1 cellular context compared by ENCODE assay signal in genomic region chr9:121298016-121298538, GRCh38.
TF ChIP-seq lines count a peak whose summit lies in the region.

No MANE protein-coding gene starts in this region.

TF ChIP-seq in HepG2, 621 proteins besides CTCF, POLR2A, EP300 and RAD21 (continued from another document and continues in another):
- peak; percentile 56 for TF ChIP-seq ZNF770 (CRISPR knock-in tag; IDR thresholded peaks at IDR 0.05)
- 0 out of 2 replicates have a peak, but pooled peaks have one; percentile 18 for TF ChIP-seq TFE3 (CRISPR knock-in tag; IDR thresholded peaks at IDR 0.05)
- no peak for TF ChIP-seq CENPT (CRISPR knock-in tag; IDR thresholded peaks at IDR 0.05; ENCODE audit: low read depth)
- no peak for TF ChIP-seq ZNF607 (CRISPR knock-in tag; IDR thresholded peaks at IDR 0.05; ENCODE audit: borderline replicate concordance)
- TF ChIP-seq MNT (IDR thresholded peaks at IDR 0.05), result no peak
- no peak for TF ChIP-seq MYNN (CRISPR knock-in tag; IDR thresholded peaks at IDR 0.05; ENCODE audit: low read depth)
- TF ChIP-seq ZNF710 (CRISPR knock-in tag; IDR thresholded peaks at IDR 0.05; ENCODE audit: borderline replicate concordance), result peak; percentile 29; the same call in 1 of the 2 replicates
- TF ChIP-seq TAF1 (CRISPR knock-in tag; IDR thresholded peaks at IDR 0.05), result no peak
- no peak for TF ChIP-seq ZNF562 (CRISPR knock-in tag; IDR thresholded peaks at IDR 0.05; ENCODE audit: borderline replicate concordance)
- TF ChIP-seq ZSCAN21 (CRISPR knock-in tag; IDR thresholded peaks at IDR 0.05; ENCODE audit: borderline replicate concordance), result 0 out of 2 replicates have a peak, but pooled peaks have one; percentile 58
- peak; percentile 16; the same call in 1 of the 2 replicates for TF ChIP-seq RCOR2 (CRISPR knock-in tag; IDR thresholded peaks at IDR 0.05)
- TF ChIP-seq ZNF484 (CRISPR knock-in tag; IDR thresholded peaks at IDR 0.05; ENCODE audit: borderline replicate concordance, low read depth), result no peak
- no peak for TF ChIP-seq GATAD1 (CRISPR knock-in tag; IDR thresholded peaks at IDR 0.05)
- TF ChIP-seq TOE1 (CRISPR knock-in tag; IDR thresholded peaks at IDR 0.05), result no peak
- no peak for TF ChIP-seq ZNF644 (CRISPR knock-in tag; IDR thresholded peaks at IDR 0.05; ENCODE audit: low read depth)
- TF ChIP-seq MEF2D (CRISPR knock-in tag; IDR thresholded peaks at IDR 0.05), result peak; percentile 39
- peak; percentile 48; the same call in 1 of the 2 replicates for TF ChIP-seq FOXP4 (CRISPR knock-in tag; IDR thresholded peaks at IDR 0.05)
- TF ChIP-seq ESRRA (CRISPR knock-in tag; IDR thresholded peaks at IDR 0.05; ENCODE audit: low read depth), result peak; percentile 82
- no peak for TF ChIP-seq ATF7 (IDR thresholded peaks at IDR 0.05)
- TF ChIP-seq ATF7 (CRISPR knock-in tag; IDR thresholded peaks at IDR 0.05), result no peak
- peak; percentile 53 for TF ChIP-seq ETV5 (CRISPR knock-in tag; IDR thresholded peaks at IDR 0.05; ENCODE audit: borderline replicate concordance)
- TF ChIP-seq NR2F6 (IDR thresholded peaks at IDR 0.05), result peak; percentile 94
- peak; percentile 95 for TF ChIP-seq NR2F6 (CRISPR knock-in tag; IDR thresholded peaks at IDR 0.05)
- TF ChIP-seq RXRA (CRISPR knock-in tag; IDR thresholded peaks at IDR 0.05), result peak; percentile 94
- TF ChIP-seq ELF3 (CRISPR knock-in tag; IDR thresholded peaks at IDR 0.05), result peak; percentile 11; the same call in 1 of the 2 replicates
- TF ChIP-seq ZNF749 (CRISPR knock-in tag; IDR thresholded peaks at IDR 0.05; ENCODE audit: borderline replicate concordance), result no peak; the same call in 1 of the 2 replicates
- peak; percentile 77 for TF ChIP-seq ZFX (CRISPR knock-in tag; IDR thresholded peaks at IDR 0.05; ENCODE audit: low read depth)
- no peak for TF ChIP-seq YY1 (IDR thresholded peaks at IDR 0.05; ENCODE audit: insufficient read depth, insufficient replicate concordance, low read depth, low read length)
- TF ChIP-seq TBL1XR1 (IDR thresholded peaks at IDR 0.05; ENCODE audit: borderline replicate concordance, low read length, partially characterized antibody), result peak; percentile 38
- TF ChIP-seq ZNF101 (CRISPR knock-in tag; IDR thresholded peaks at IDR 0.05; ENCODE audit: borderline replicate concordance, low read depth), result no peak
- no peak for TF ChIP-seq ZNF275 (CRISPR knock-in tag; IDR thresholded peaks at IDR 0.05; ENCODE audit: borderline replicate concordance)
- TF ChIP-seq TRIM24 (CRISPR knock-in tag; IDR thresholded peaks at IDR 0.05), result no peak
- TF ChIP-seq ZNF772 (CRISPR knock-in tag; IDR thresholded peaks at IDR 0.05), result 0 out of 2 replicates have a peak, but pooled peaks have one; percentile 49
- TF ChIP-seq ZNF629 (CRISPR knock-in tag; conservative IDR thresholded peaks at IDR 0.05), result 0 out of 2 replicates have a peak, but pooled peaks have one; percentile 16
- no peak; the same call in 1 of the 2 replicates for TF ChIP-seq SOX13 (IDR thresholded peaks at IDR 0.05)
- TF ChIP-seq SOX13 (CRISPR knock-in tag; conservative IDR thresholded peaks at IDR 0.05 in 1 of 2, IDR thresholded peaks at IDR 0.05 in 1 of 2), result peak in 1 of 2 experiments; percentile 66; a peak in 2 of 4 replicates
- no peak for TF ChIP-seq ZNF30 (CRISPR knock-in tag; IDR thresholded peaks at IDR 0.05)
- no peak for TF ChIP-seq ZNF235 (CRISPR knock-in tag; IDR thresholded peaks at IDR 0.05; ENCODE audit: borderline replicate concordance)
- peak; percentile 18; the same call in 1 of the 2 replicates for TF ChIP-seq ZMYM3 (CRISPR knock-in tag; IDR thresholded peaks at IDR 0.05)
- TF ChIP-seq ZNF746 (CRISPR knock-in tag; IDR thresholded peaks at IDR 0.05), result peak; percentile 18; the same call in 1 of the 2 replicates
- TF ChIP-seq RXRB (CRISPR knock-in tag; IDR thresholded peaks at IDR 0.05; ENCODE audit: borderline replicate concordance), result peak; percentile 83
- peak; percentile 35; the same call in 1 of the 2 replicates for TF ChIP-seq TBX2 (CRISPR knock-in tag; IDR thresholded peaks at IDR 0.05; ENCODE audit: borderline replicate concordance)
- TF ChIP-seq HOXA5 (CRISPR knock-in tag; IDR thresholded peaks at IDR 0.05), result no peak
- no peak for TF ChIP-seq U2AF1 (optimal IDR thresholded peaks at IDR 0.05; ENCODE audit: low read depth, low read length)
- no peak for TF ChIP-seq NFYB (CRISPR knock-in tag; IDR thresholded peaks at IDR 0.05)
- TF ChIP-seq TRIM22 (IDR thresholded peaks at IDR 0.05), result no peak
- no peak for TF ChIP-seq MTERF4 (CRISPR knock-in tag; IDR thresholded peaks at IDR 0.05)
- TF ChIP-seq FOXA3 (CRISPR knock-in tag; IDR thresholded peaks at IDR 0.05), result peak; percentile 55; the same call in 1 of the 2 replicates
- TF ChIP-seq KDM2A (CRISPR knock-in tag; IDR thresholded peaks at IDR 0.05; ENCODE audit: borderline replicate concordance, low read depth), result 0 out of 2 replicates have a peak, but pooled peaks have one; percentile 26
- peak; percentile 77 for TF ChIP-seq FOSL2 (CRISPR knock-in tag; IDR thresholded peaks at IDR 0.05)
- peak; percentile 91 for TF ChIP-seq TEAD3 (CRISPR knock-in tag; optimal IDR thresholded peaks at IDR 0.05; ENCODE audit: borderline replicate concordance)
- no peak for TF ChIP-seq ZSCAN5A (CRISPR knock-in tag; IDR thresholded peaks at IDR 0.05; ENCODE audit: borderline replicate concordance)
- TF ChIP-seq SCMH1 (CRISPR knock-in tag; IDR thresholded peaks at IDR 0.05; ENCODE audit: borderline replicate concordance), result no peak
- peak; percentile 29 for TF ChIP-seq XRCC5 (optimal IDR thresholded peaks at IDR 0.05; ENCODE audit: low read length)
- TF ChIP-seq HDAC1 (CRISPR knock-in tag; IDR thresholded peaks at IDR 0.05), result peak; percentile 63; the same call in 1 of the 2 replicates
- 0 out of 2 replicates have a peak, but pooled peaks have one; percentile 43 for TF ChIP-seq HIVEP1 (CRISPR knock-in tag; IDR thresholded peaks at IDR 0.05)
- peak; percentile 26; the same call in 1 of the 2 replicates for TF ChIP-seq REPIN1 (CRISPR knock-in tag; IDR thresholded peaks at IDR 0.05; ENCODE audit: borderline replicate concordance, low read depth)
- no peak for TF ChIP-seq ZNF7 (CRISPR knock-in tag; IDR thresholded peaks at IDR 0.05)
- TF ChIP-seq ZNF660 (CRISPR knock-in tag; IDR thresholded peaks at IDR 0.05; ENCODE audit: borderline replicate concordance, low read depth), result no peak
